In the genomic region with DNA sequence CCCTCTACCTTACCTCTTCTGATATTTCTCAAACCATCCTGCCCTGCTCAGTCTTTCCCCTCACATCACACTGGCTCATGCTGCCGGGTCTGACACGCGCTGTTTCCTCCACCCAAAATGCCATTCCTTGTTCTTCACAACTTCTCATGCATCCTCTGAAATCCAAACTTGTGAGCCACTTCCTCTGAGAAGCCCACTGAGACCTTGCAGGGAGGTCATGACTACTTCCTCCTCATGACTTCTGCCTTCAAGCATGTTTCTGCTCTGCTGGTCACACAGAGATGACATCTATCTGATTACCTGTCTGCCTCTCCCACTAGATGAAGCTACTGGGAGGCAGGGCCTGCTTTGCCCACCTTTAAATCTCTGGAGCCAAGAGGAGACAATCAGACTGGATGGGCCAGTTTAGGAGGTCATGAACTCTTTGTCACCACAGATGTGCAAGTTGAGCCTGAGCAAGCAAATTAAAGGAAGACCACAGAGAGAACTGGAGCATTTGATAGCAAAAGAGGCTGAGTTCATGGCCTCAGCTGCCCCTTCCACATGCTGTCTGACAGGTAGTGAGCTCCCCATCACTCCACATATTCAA, we compare ENCODE assay signal across 11 cellular contexts.
A peak's percentile ranks its signal among the peaks of the same experiment; 100 is the strongest.
DNase-seq lines count a peak whose midpoint lies in the region; ATAC-seq, FAIRE-seq and TF ChIP-seq lines count a peak whose summit lies in the region.
"Had no signal": no experiment of that assay in that cellular context is flagged by ENCODE, and none has a peak within 500 bp of the region (broad histone marks: within the 10 kb centered on the region; RNA-seq: fewer than 3 reads in every experiment).

No MANE protein-coding gene starts in this region.

- no peak overlapping the region for H3K23ac ChIP-seq in mesendoderm (ENCODE audit: low read length)

- ATAC-seq in HG03378 (IDR thresholded peaks at IDR 0.05; ENCODE audit: unreplicated experiment): peak; percentile 50
- peak; percentile 32; the same call in 2 of the 3 replicates for ATAC-seq in GM12878
- no peak for ATAC-seq in lower lobe of right lung

- no TSS peak for BruUV-seq in GM12878 (replicated peaks; lab: Mats Ljungman, UMichigan)

- no peak overlapping the region for H3K9ac ChIP-seq in GM12878 (ENCODE audit: control insufficient read depth, insufficient read depth, low read length)
- no peak overlapping the region for H3K9ac ChIP-seq in mesendoderm (ENCODE audit: low read length)

- H3K9me3 ChIP-seq in GM12878 (replicated peaks; ENCODE audit: control insufficient read depth, insufficient read depth, low read length) (no peaks in the 10 kb centered on the region), lower lobe of right lung (no peaks in the 10 kb centered on the region)
- H3K9me3 ChIP-seq: tibial artery had no signal

- no peak for TF ChIP-seq POLR2A in GM12878 (IDR thresholded peaks at IDR 0.05; ENCODE audit: low read depth, low read length)

- H3K4ac ChIP-seq in mesendoderm (ENCODE audit: low read depth, low read length): no peak overlapping the region

- no peak overlapping the region for H2AFZ ChIP-seq in GM12878 (ENCODE audit: control insufficient read depth, low read depth, low read length)

- TF ChIP-seq CTCF in GM12878 (IDR thresholded peaks at IDR 0.05 in 2 of 3, conservative IDR thresholded peaks at IDR 0.05 in 1 of 3; ENCODE audit: control insufficient read depth in 2 of 3, extremely low read depth in 1 of 3, insufficient read depth in 1 of 3, low read depth in 3 of 3, low read length in 3 of 3): no peak
- no peak for TF ChIP-seq CTCF in lower lobe of right lung (IDR thresholded peaks at IDR 0.05)

- no peak overlapping the region for H3K4me3 ChIP-seq in GM12878
- H3K4me3 ChIP-seq in mesendoderm (ENCODE audit: low read length): no peak overlapping the region
- H3K4me3 ChIP-seq in lower lobe of right lung: no peak overlapping the region
- H3K4me3 ChIP-seq: tibial artery had no signal

- H3K4me2 ChIP-seq in GM12878 (ENCODE audit: control insufficient read depth, insufficient read depth) (no peak overlapping the region), mesendoderm (ENCODE audit: low read length) (no peak overlapping the region)

- intact Hi-C loops in GM12878 (cut with micrococcal nuclease; ENCODE audit: unreplicated experiment) (no loop called here), lower lobe of right lung (cut with DNase I) (no loop called here)

- no peak for TF ChIP-seq RAD21 in GM12878 (IDR thresholded peaks at IDR 0.05; ENCODE audit: insufficient read depth, low read depth, low read length)

- no peak overlapping the region for H4K5ac ChIP-seq in mesendoderm (ENCODE audit: low read length)

- no peaks in the 10 kb centered on the region for H3K36me3 ChIP-seq in GM12878 (ENCODE audit: control insufficient read depth in 2 of 2, insufficient read depth in 2 of 2, low read length in 1 of 2)
- no peaks in the 10 kb centered on the region for H3K36me3 ChIP-seq in mesendoderm (ENCODE audit: control insufficient read depth, insufficient read depth, low read length)
- no peaks in the 10 kb centered on the region for H3K36me3 ChIP-seq in lower lobe of right lung
- H3K36me3 ChIP-seq: tibial artery had no signal

- H3K4me1 ChIP-seq in GM12878 (ENCODE audit: control insufficient read depth, insufficient read depth, low read length): peaks cover 6% of the 10 kb centered on the region
- H3K4me1 ChIP-seq in mesendoderm (ENCODE audit: control insufficient read depth, low read depth, low read length): peaks cover 11% of the 10 kb centered on the region
- H3K4me1 ChIP-seq in lower lobe of right lung: no peaks in the 10 kb centered on the region
- H3K4me1 ChIP-seq: tibial artery had no signal

- peak; percentile 62 for FAIRE-seq in GM12878 (lab: Jason Lieb, UNC)

- in situ Hi-C loops in GM12878 (cut with MboI): no loop called here

- WGBS in GM12878 (ENCODE audit: insufficient coverage, insufficient replicate concordance, low lambda C conversion rate, missing lambda C conversion rate): 0% methylated on average over 3 of the region's 3 CpGs
- no CpG with 5 or more reads among the region's 3 CpGs for WGBS in mesendoderm (ENCODE audit: extremely low coverage, insufficient coverage, low lambda C conversion rate)

- H3K27ac ChIP-seq in GM12878 (ENCODE audit: control insufficient read depth, insufficient read depth) (no peak overlapping the region), mesendoderm (ENCODE audit: low read depth, low read length) (peak overlapping the region; percentile 31), lower lobe of right lung (no peak overlapping the region)
- H3K27ac ChIP-seq: tibial artery had no signal

- CTCF ChIA-PET in GM12878 (lab: Yijun Ruan, JAX): interaction anchor here (1.2 kb wide), 1 partner anchor 10 kb away, joined by 3 read pairs; no protein-coding TSS in a partner anchor

- RAD21 ChIA-PET in GM12878 (lab: Charles Lee; ENCODE audit: unreplicated experiment): no interaction called here

- no peak overlapping the region for H3K18ac ChIP-seq in mesendoderm (ENCODE audit: low read length)

- SMC1A ChIA-PET in GM12878 (lab: Charles Lee; ENCODE audit: uncharacterized antibody, unreplicated experiment): no interaction called here

- no peak for TF ChIP-seq EP300 in GM12878 (IDR thresholded peaks at IDR 0.05; ENCODE audit: borderline replicate concordance in 1 of 2, control insufficient read depth in 1 of 2, low read depth in 2 of 2, low read length in 2 of 2)

- H3K27me3 ChIP-seq in GM12878 (replicated peaks in 1 of 2; ENCODE audit: control insufficient read depth in 2 of 2, insufficient read depth in 2 of 2, low read length in 1 of 2): no peaks in the 10 kb centered on the region; a peak in 1 of 4 replicates
- H3K27me3 ChIP-seq in mesendoderm (ENCODE audit: insufficient read depth, low read length, poor library complexity): no peaks in the 10 kb centered on the region
- no peaks in the 10 kb centered on the region for H3K27me3 ChIP-seq in lower lobe of right lung (ENCODE audit: low read depth)
- H3K27me3 ChIP-seq: tibial artery had no signal

- H4K8ac ChIP-seq in mesendoderm (ENCODE audit: low read depth, low read length): no peak overlapping the region

- peak; percentile 96 for DNase-seq in ELR (ENCODE audit: low read depth)
- no peak for DNase-seq in GM12878 (ENCODE audit: low read depth, low spot score)
- peak; percentile 95 for DNase-seq in mesendoderm
- no peak for DNase-seq in KG1 (lab: John Stamatoyannopoulos, UW)
- DNase-seq in lower lobe of right lung: no peak
- DNase-seq in NOMO-1 treated with dmso at 0.1 percent for 144 hours (lab: John Stamatoyannopoulos, UW; ENCODE audit: unreplicated experiment): no peak
- DNase-seq in NCI-H2081 treated with DMSO at 0.1 percent for 48 hours (lab: John Stamatoyannopoulos, UW): no peak
- DNase-seq: activated CD8-positive, alpha-beta memory T cell treated with anti-CD3 and anti-CD28 coated beads, Interleukin-2, amount 50 U/mL, for 48 hours; SHP77 treated with DMSO at 0.1 percent for 48 hours; tibial artery had no signal

- no peak overlapping the region for H2BK120ac ChIP-seq in mesendoderm (ENCODE audit: low read depth, low read length)

- no peaks in the 10 kb centered on the region for H3K79me2 ChIP-seq in GM12878 (ENCODE audit: control insufficient read depth, insufficient read depth, low read length)
- no peaks in the 10 kb centered on the region for H3K79me2 ChIP-seq in mesendoderm (ENCODE audit: control insufficient read depth, insufficient read depth, low read length)

- no peak overlapping the region for H2BK15ac ChIP-seq in mesendoderm (replicated peaks; ENCODE audit: low read depth)

- H4K20me1 ChIP-seq in GM12878 (ENCODE audit: control insufficient read depth, insufficient read depth): no peaks in the 10 kb centered on the region

- H3K79me1 ChIP-seq in mesendoderm (ENCODE audit: low read length): no peaks in the 10 kb centered on the region

- H2BK5ac ChIP-seq in mesendoderm (ENCODE audit: low read length): peak overlapping the region; percentile 24

- POLR2A ChIA-PET in GM12878 (lab: Charles Lee): no interaction called here

- no peak overlapping the region for H2AK5ac ChIP-seq in mesendoderm (ENCODE audit: low read length)

- peak overlapping the region; percentile 59 for H3K56ac ChIP-seq in mesendoderm (ENCODE audit: low read length)

TF ChIP-seq in GM12878, 131 proteins besides CTCF, POLR2A, EP300 and RAD21 (continues in another document):
- TF ChIP-seq PAX5 (IDR thresholded peaks at IDR 0.05; ENCODE audit: borderline replicate concordance, low read depth, low read length) (peak; percentile 81), SPI1 (IDR thresholded peaks at IDR 0.05; ENCODE audit: borderline replicate concordance, insufficient read depth, low read depth, low read length) (peak; percentile 28; the same call in 1 of the 2 replicates), KDM1A (IDR thresholded peaks at IDR 0.05; ENCODE audit: borderline replicate concordance) (no peak), BCL11A (IDR thresholded peaks at IDR 0.05; ENCODE audit: low read depth, low read length) (no peak), CREB1 (IDR thresholded peaks at IDR 0.05; ENCODE audit: low read depth) (no peak), IKZF2 (IDR thresholded peaks at IDR 0.05) (peak in 1 of 2 experiments; percentile 24; a peak in 1 of 4 replicates), MXI1 (IDR thresholded peaks at IDR 0.05; ENCODE audit: low read depth, low read length) (no peak)

Comparison
In these comparisons a context has a peak if more than half of its experiments do, and no peak if none do; other contexts are left out.
1. DNase-seq: peak in ELR (single experiment) and mesendoderm (single experiment); none in GM12878 (single experiment), KG1 (single experiment), lower lobe of right lung (single experiment), NOMO-1 treated with dmso at 0.1 percent for 144 hours (single experiment) and NCI-H2081 treated with DMSO at 0.1 percent for 48 hours (single experiment).
2. ATAC-seq: peak in HG03378 (single experiment) and GM12878 (single experiment); none in lower lobe of right lung (0 of 2).